ENCODE assay signal across 27 cellular contexts in genomic region chr4:120400441-120400840, GRCh38.
"Had no signal": no experiment of that assay in that cellular context is flagged by ENCODE, and none has a peak within 500 bp of the region (broad histone marks: within the 10 kb centered on the region; RNA-seq: fewer than 3 reads in every experiment).

No MANE protein-coding gene starts in this region.

- H3K27me3 Mint-ChIP-seq: dendritic cell treated with granulocyte-macrophage colony-stimulating factor and Interleukin-4, amounts not matched to agents 40 ng/mL and 50 ng/mL, for 4 days; effector memory CD8-positive, alpha-beta T cell had no signal

- H3K4me1 ChIP-seq: colonic mucosa, esophagus muscularis mucosa, esophagus squamous epithelium, foreskin keratinocyte, gastrocnemius medialis, gastroesophageal sphincter, heart left ventricle, heart right ventricle had no signal

- H3K4me3 ChIP-seq: colonic mucosa, coronary artery, dorsolateral prefrontal cortex, esophagus muscularis mucosa, esophagus squamous epithelium, gastrocnemius medialis, gastroesophageal sphincter, heart left ventricle, heart right ventricle had no signal

- DNase-seq: colonic mucosa; cortex of kidney; dermis blood vessel endothelial cell; dorsolateral prefrontal cortex; effector CD4-positive, alpha-beta T cell; effector CD8-positive, alpha-beta T cell; effector memory CD4-positive, alpha-beta T cell; effector memory CD8-positive, alpha-beta T cell; endodermal cell; erythroblast; esophagus squamous epithelium; foreskin fibroblast; foreskin keratinocyte; foreskin melanocyte; gastrocnemius medialis; glutamatergic neuron; head of caudate nucleus; heart left ventricle; heart right ventricle had no signal

- ATAC-seq: effector memory CD8-positive, alpha-beta T cell; esophagus mucosa; foreskin keratinocyte; gastrocnemius medialis; gastroesophageal sphincter; heart left ventricle; heart right ventricle had no signal

- H3K36me3 ChIP-seq: colonic mucosa, esophagus muscularis mucosa, esophagus squamous epithelium, gastrocnemius medialis, gastroesophageal sphincter, heart left ventricle, heart right ventricle had no signal

- H3K4me1 Mint-ChIP-seq: endodermal cell had no signal

- H3K4me3 Mint-ChIP-seq: dendritic cell treated with granulocyte-macrophage colony-stimulating factor and Interleukin-4, amounts not matched to agents 40 ng/mL and 50 ng/mL, for 4 days; effector memory CD8-positive, alpha-beta T cell; endodermal cell had no signal

- H3K27me3 ChIP-seq: colonic mucosa, dorsolateral prefrontal cortex, esophagus muscularis mucosa, esophagus squamous epithelium, foreskin keratinocyte, gastrocnemius medialis, gastroesophageal sphincter, heart left ventricle, heart right ventricle had no signal

- H3K27ac Mint-ChIP-seq: dendritic cell treated with granulocyte-macrophage colony-stimulating factor and Interleukin-4, amounts not matched to agents 40 ng/mL and 50 ng/mL, for 4 days; effector memory CD8-positive, alpha-beta T cell; endodermal cell had no signal

- H3K27ac ChIP-seq: colonic mucosa, coronary artery, dorsolateral prefrontal cortex, epithelial cell of prostate, esophagus muscularis mucosa, esophagus squamous epithelium, foreskin keratinocyte, gastrocnemius medialis, gastroesophageal sphincter, heart left ventricle, heart right ventricle had no signal

- H3K9me3 ChIP-seq: colonic mucosa, esophagus muscularis mucosa, esophagus squamous epithelium, gastrocnemius medialis, gastroesophageal sphincter, heart left ventricle, heart right ventricle had no signal

- H3K9me3 Mint-ChIP-seq: dendritic cell treated with granulocyte-macrophage colony-stimulating factor and Interleukin-4, amounts not matched to agents 40 ng/mL and 50 ng/mL, for 4 days; effector memory CD8-positive, alpha-beta T cell; endodermal cell had no signal

- FAIRE-seq: colon, endothelial cell of umbilical vein had no signal
